11 cellular contexts compared by ENCODE assay signal in the genomic region with DNA sequence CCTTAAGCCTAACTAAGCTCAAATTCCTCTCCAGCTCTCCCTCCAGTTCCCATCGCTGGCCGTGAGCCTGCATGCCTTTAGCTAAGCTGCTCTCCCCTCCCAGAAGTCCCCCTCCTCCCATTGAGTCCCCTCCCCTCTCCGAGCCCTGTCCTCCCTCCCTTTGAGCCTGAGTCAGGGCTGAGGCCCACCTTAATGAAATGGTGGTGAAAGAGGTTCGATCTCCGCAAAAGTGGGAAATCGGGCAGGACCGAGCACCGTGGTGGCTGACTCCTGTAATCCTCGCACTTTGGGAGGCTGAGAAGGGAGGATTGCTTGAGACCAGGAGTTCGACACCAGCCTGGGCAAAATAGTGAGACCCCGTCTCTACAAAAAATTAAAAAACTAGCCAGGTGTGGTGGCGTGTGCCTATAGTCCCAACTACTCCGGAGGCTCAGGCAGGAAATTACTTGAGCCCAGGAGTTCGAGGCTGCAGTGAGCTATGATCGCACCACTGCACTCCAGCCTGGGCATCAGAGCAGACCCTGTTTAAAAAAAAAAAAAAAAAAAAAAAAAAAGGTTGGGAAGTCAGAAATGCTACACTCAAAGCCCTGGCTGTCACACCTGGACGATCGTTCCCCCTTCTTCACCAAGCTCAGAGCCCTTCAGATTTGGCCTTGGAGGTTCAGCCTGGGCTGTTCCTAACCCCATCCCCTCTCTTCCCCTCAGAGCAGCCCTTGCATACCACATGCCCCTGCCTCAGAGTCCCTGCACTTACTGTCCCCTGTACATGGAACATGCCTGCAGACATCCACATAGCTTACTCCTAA. TPM values are rescaled to one million over a fixed set of nuclear protein-coding genes. Genes with fewer than 3 reads are reported as not detected.
DNase-seq lines count a peak whose midpoint lies in the region; ATAC-seq lines count a peak whose summit lies in the region.
"Had no signal": no experiment of that assay in that cellular context is flagged by ENCODE, and none has a peak within 500 bp of the region (broad histone marks: within the 10 kb centered on the region; RNA-seq: fewer than 3 reads in every experiment).

No MANE protein-coding gene starts in this region.

- CTCF ChIA-PET in naive thymus-derived CD4-positive, alpha-beta T cell (lab: Charles Lee), result interaction anchor here (0.7 kb wide), 1 partner anchor 194 kb away, joined by 3 read pairs; no protein-coding TSS in a partner anchor
- CTCF ChIA-PET in activated naive CD4-positive, alpha-beta T cell treated with anti-CD3 and anti-CD28 coated beads, Interleukin-2, amount 10 ng/mL, durations not matched to agents 7 days and 5 days (lab: Charles Lee), result no interaction called here

- no peak for ATAC-seq in stimulated activated naive CD8-positive, alpha-beta T cell treated with anti-CD3 and anti-CD28 coated beads, Interleukin-15, Interleukin-2, amounts not matched to agents 100 U/mL and 50 U/mL, for 24 hours
- ATAC-seq in naive thymus-derived CD4-positive, alpha-beta T cell, result no peak
- ATAC-seq in GM18873 (IDR thresholded peaks at IDR 0.05; ENCODE audit: low FRiP score, unreplicated experiment) (no peak), HG03520 (IDR thresholded peaks at IDR 0.05; ENCODE audit: unreplicated experiment) (no peak)
- ATAC-seq: K562; natural killer cell treated with Interleukin-12 subunit alpha and Interleukin-12 subunit beta and Interleukin-15 and Interleukin-18, amount 100 ng/mL, for 72 hours had no signal

- peaks cover 5% of the 10 kb centered on the region for H3K9me3 Mint-ChIP-seq in stimulated activated naive CD8-positive, alpha-beta T cell treated with anti-CD3 and anti-CD28 coated beads, Interleukin-15, Interleukin-2, amounts not matched to agents 100 ng/mL and 50 ng/mL, for 24 hours
- peaks cover 0 to 7% (median 0%) of the 10 kb centered on the region in 11 donors for H3K9me3 Mint-ChIP-seq in naive thymus-derived CD4-positive, alpha-beta T cell
- H3K9me3 Mint-ChIP-seq in activated naive CD4-positive, alpha-beta T cell treated with anti-CD3 and anti-CD28 coated beads, Interleukin-2, amount 10 ng/mL, durations not matched to agents 7 days and 5 days, result no peaks in the 10 kb centered on the region
- H3K9me3 Mint-ChIP-seq: natural killer cell treated with Interleukin-12 subunit alpha and Interleukin-12 subunit beta and Interleukin-15 and Interleukin-18, amount 100 ng/mL, for 72 hours had no signal

- peaks cover 4% of the 10 kb centered on the region in 2 donors for H3K27me3 ChIP-seq in duodenal mucosa (ENCODE audit: control insufficient read depth in 1 of 2, insufficient read depth in 2 of 2, low read length in 2 of 2)
- H3K27me3 ChIP-seq in naive thymus-derived CD4-positive, alpha-beta T cell (ENCODE audit: control insufficient read depth in 2 of 2, insufficient read depth in 2 of 2, low read length in 2 of 2), result no peaks in the 10 kb centered on the region

- peaks cover 21 to 26% of the 10 kb centered on the region in 2 donors for H3K4me1 ChIP-seq in duodenal mucosa (ENCODE audit: control insufficient read depth in 1 of 2, insufficient read depth in 2 of 2, low read length in 2 of 2)
- H3K4me1 ChIP-seq in naive thymus-derived CD4-positive, alpha-beta T cell (ENCODE audit: control insufficient read depth in 2 of 2, insufficient read depth in 2 of 2, low read length in 2 of 2), result no peaks in the 10 kb centered on the region

- DNase-seq in stimulated activated naive CD8-positive, alpha-beta T cell treated with anti-CD3 and anti-CD28 coated beads, Interleukin-15, Interleukin-2, amounts not matched to agents 100 U/mL and 50 U/mL, for 24 hours, result no peak
- no peak for DNase-seq in naive thymus-derived CD4-positive, alpha-beta T cell
- no peak for DNase-seq in NCI-H187 (lab: John Stamatoyannopoulos, UW)
- no peak for DNase-seq in activated naive CD4-positive, alpha-beta T cell treated with anti-CD3 and anti-CD28 coated beads, Interleukin-2, amount 10 ng/mL, durations not matched to agents 7 days and 5 days
- DNase-seq: central memory CD4-positive, alpha-beta T cell had no signal

- POLR2A ChIA-PET in naive thymus-derived CD4-positive, alpha-beta T cell (lab: Charles Lee), result no interaction called here

- no peaks in the 10 kb centered on the region for H3K9me3 ChIP-seq in duodenal mucosa (ENCODE audit: control insufficient read depth in 1 of 2, low read length in 2 of 2)
- H3K9me3 ChIP-seq in naive thymus-derived CD4-positive, alpha-beta T cell (ENCODE audit: control insufficient read depth in 2 of 3, low read length in 3 of 3), result no peaks in the 10 kb centered on the region

- H3K4me3 ChIP-seq in duodenal mucosa (ENCODE audit: low read depth in 1 of 2, low read length in 2 of 2), result peak overlapping the region; percentile 48 to 55
- H3K4me3 ChIP-seq in naive thymus-derived CD4-positive, alpha-beta T cell (ENCODE audit: low read length), result no peak overlapping the region
- H3K4me3 ChIP-seq: K562 had no signal

- intact Hi-C loops in naive thymus-derived CD4-positive, alpha-beta T cell (cut with micrococcal nuclease), result no loop called here

- H3K27ac Mint-ChIP-seq in stimulated activated naive CD8-positive, alpha-beta T cell treated with anti-CD3 and anti-CD28 coated beads, Interleukin-15, Interleukin-2, amounts not matched to agents 100 ng/mL and 50 ng/mL, for 24 hours, result no peak overlapping the region
- no peak overlapping the region for H3K27ac Mint-ChIP-seq in naive thymus-derived CD4-positive, alpha-beta T cell
- no peak overlapping the region for H3K27ac Mint-ChIP-seq in activated naive CD4-positive, alpha-beta T cell treated with anti-CD3 and anti-CD28 coated beads, Interleukin-2, amount 10 ng/mL, durations not matched to agents 7 days and 5 days
- H3K27ac Mint-ChIP-seq: natural killer cell treated with Interleukin-12 subunit alpha and Interleukin-12 subunit beta and Interleukin-15 and Interleukin-18, amount 100 ng/mL, for 72 hours had no signal

- H3K36me3 ChIP-seq in duodenal mucosa (ENCODE audit: control insufficient read depth in 1 of 2, insufficient read depth in 2 of 2, low read length in 2 of 2), result peaks cover 0 to 7% of the 10 kb centered on the region in 2 donors
- H3K36me3 ChIP-seq in naive thymus-derived CD4-positive, alpha-beta T cell (ENCODE audit: control insufficient read depth in 2 of 3, insufficient read depth in 3 of 3, low read length in 3 of 3), result no peaks in the 10 kb centered on the region

- H3K27me3 Mint-ChIP-seq in stimulated activated naive CD8-positive, alpha-beta T cell treated with anti-CD3 and anti-CD28 coated beads, Interleukin-15, Interleukin-2, amounts not matched to agents 100 ng/mL and 50 ng/mL, for 24 hours, result peaks cover 52% of the 10 kb centered on the region
- H3K27me3 Mint-ChIP-seq in naive thymus-derived CD4-positive, alpha-beta T cell, result peaks cover 26 to 63% (median 37%) of the 10 kb centered on the region in 5 donors
- peaks cover 57% of the 10 kb centered on the region for H3K27me3 Mint-ChIP-seq in activated naive CD4-positive, alpha-beta T cell treated with anti-CD3 and anti-CD28 coated beads, Interleukin-2, amount 10 ng/mL, durations not matched to agents 7 days and 5 days

- H3K4me3 Mint-ChIP-seq in stimulated activated naive CD8-positive, alpha-beta T cell treated with anti-CD3 and anti-CD28 coated beads, Interleukin-15, Interleukin-2, amounts not matched to agents 100 ng/mL and 50 ng/mL, for 24 hours, result peak overlapping the region; percentile 7
- H3K4me3 Mint-ChIP-seq in naive thymus-derived CD4-positive, alpha-beta T cell, result peak overlapping the region in 9 of 10 donors; percentile 41 to 79 (median 56)
- H3K4me3 Mint-ChIP-seq in activated naive CD4-positive, alpha-beta T cell treated with anti-CD3 and anti-CD28 coated beads, Interleukin-2, amount 10 ng/mL, durations not matched to agents 7 days and 5 days, result no peak overlapping the region
- H3K4me3 Mint-ChIP-seq: natural killer cell treated with Interleukin-12 subunit alpha and Interleukin-12 subunit beta and Interleukin-15 and Interleukin-18, amount 100 ng/mL, for 72 hours had no signal

- H3K4me1 Mint-ChIP-seq in stimulated activated naive CD8-positive, alpha-beta T cell treated with anti-CD3 and anti-CD28 coated beads, Interleukin-15, Interleukin-2, amounts not matched to agents 100 ng/mL and 50 ng/mL, for 24 hours (ENCODE audit: low read depth), result peaks cover 6% of the 10 kb centered on the region
- peaks cover 0 to 12% (median 4%) of the 10 kb centered on the region in 7 donors for H3K4me1 Mint-ChIP-seq in naive thymus-derived CD4-positive, alpha-beta T cell
- H3K4me1 Mint-ChIP-seq in activated naive CD4-positive, alpha-beta T cell treated with anti-CD3 and anti-CD28 coated beads, Interleukin-2, amount 10 ng/mL, durations not matched to agents 7 days and 5 days, result peaks cover 7% of the 10 kb centered on the region

- peak overlapping the region; percentile 96 for H3K27ac ChIP-seq in duodenal mucosa (ENCODE audit: low read depth, low read length)
- no peak overlapping the region for H3K27ac ChIP-seq in naive thymus-derived CD4-positive, alpha-beta T cell (ENCODE audit: low read depth, low read length)

- peak overlapping the region; percentile 58 to 98 for H3K9ac ChIP-seq in duodenal mucosa (ENCODE audit: low read depth in 1 of 2, low read length in 2 of 2)

- H3K36me3 Mint-ChIP-seq in stimulated activated naive CD8-positive, alpha-beta T cell treated with anti-CD3 and anti-CD28 coated beads, Interleukin-15, Interleukin-2, amounts not matched to agents 100 ng/mL and 50 ng/mL, for 24 hours (ENCODE audit: low read depth), result no peaks in the 10 kb centered on the region
- peaks cover 0 to 4% (median 0%) of the 10 kb centered on the region in 5 donors for H3K36me3 Mint-ChIP-seq in naive thymus-derived CD4-positive, alpha-beta T cell
- no peaks in the 10 kb centered on the region for H3K36me3 Mint-ChIP-seq in activated naive CD4-positive, alpha-beta T cell treated with anti-CD3 and anti-CD28 coated beads, Interleukin-2, amount 10 ng/mL, durations not matched to agents 7 days and 5 days
- H3K36me3 Mint-ChIP-seq: natural killer cell treated with Interleukin-12 subunit alpha and Interleukin-12 subunit beta and Interleukin-15 and Interleukin-18, amount 100 ng/mL, for 72 hours had no signal

RNA-seq across cellular contexts. Expression of a gene that starts 1.0 kb away (rescaled TPM):
- total RNA-seq in naive thymus-derived CD4-positive, alpha-beta T cell, result not detected
- not detected for polyA plus RNA-seq in naive thymus-derived CD4-positive, alpha-beta T cell
- total RNA-seq: natural killer cell treated with Interleukin-12 subunit alpha and Interleukin-12 subunit beta and Interleukin-15 and Interleukin-18, amount 100 ng/mL, for 72 hours had no signal
- polyA plus RNA-seq: K562 had no signal

RNA-seq across cellular contexts. Expression of a gene that starts 32.5 kb away (rescaled TPM):
- total RNA-seq in naive thymus-derived CD4-positive, alpha-beta T cell, result 10 to 100 TPM; 12.3 to 22.7 (median 17.2) TPM
- polyA plus RNA-seq in naive thymus-derived CD4-positive, alpha-beta T cell, result 10 to 100 TPM; 10.2 to 15.9 TPM

RNA-seq across cellular contexts. Expression of a gene that starts 51.6 kb away (rescaled TPM):
- total RNA-seq in naive thymus-derived CD4-positive, alpha-beta T cell, result 10 to 100 TPM in 3 of 5 experiments, 1 to 10 TPM in 2; 9.6 to 13.4 (median 10.5) TPM
- polyA plus RNA-seq in naive thymus-derived CD4-positive, alpha-beta T cell, result 1 to 10 TPM; 1.2 to 3.2 TPM

RNA-seq across cellular contexts. Expression of a gene that starts 59.7 kb away (rescaled TPM):
- under 1 TPM in 1 of 5 experiments, not detected in 4; 0.24 TPM for total RNA-seq in naive thymus-derived CD4-positive, alpha-beta T cell
- polyA plus RNA-seq in naive thymus-derived CD4-positive, alpha-beta T cell, result under 1 TPM; 0.14 to 0.16 TPM
- total RNA-seq: natural killer cell treated with Interleukin-12 subunit alpha and Interleukin-12 subunit beta and Interleukin-15 and Interleukin-18, amount 100 ng/mL, for 72 hours had no signal
